11 cellular contexts compared by ENCODE assay signal in genomic region chr6:33198159-33198852, GRCh38. TPM values are rescaled to one million over a fixed set of nuclear protein-coding genes. Genes with fewer than 3 reads are reported as not detected.
DNase-seq lines count a peak whose midpoint lies in the region; ATAC-seq and TF ChIP-seq lines count a peak whose summit lies in the region.
"Had no signal": no experiment of that assay in that cellular context is flagged by ENCODE, and none has a peak within 500 bp of the region (broad histone marks: within the 10 kb centered on the region; RNA-seq: fewer than 3 reads in every experiment).

No MANE protein-coding gene starts in this region.

- H3K9me3 ChIP-seq in T-helper 17 cell (ENCODE audit: control insufficient read depth, low read length, poor library complexity, severe bottlenecking) (no peaks in the 10 kb centered on the region), spleen (no peaks in the 10 kb centered on the region), MG63 (no peaks in the 10 kb centered on the region)

- CTCF ChIA-PET in activated CD8-positive, alpha-beta memory T cell treated with anti-CD3 and anti-CD28 coated beads, Interleukin-2, amount 10 ng/mL, durations not matched to agents 7 days and 5 days (lab: Charles Lee), result interaction anchor here (0.8 to 4.2 kb wide), 20 partner anchors 9 to 235 kb away, joined by 3 to 46 read pairs (median 4); partner anchors contain the start of gene RING1

- peaks cover 51% of the 10 kb centered on the region for H3K4me1 Mint-ChIP-seq in activated CD8-positive, alpha-beta memory T cell treated with anti-CD3 and anti-CD28 coated beads, Interleukin-2, amount 10 ng/mL, durations not matched to agents 7 days and 5 days
- H3K4me1 Mint-ChIP-seq in T-helper 17 cell, result peaks cover 59% of the 10 kb centered on the region

- DNase-seq in activated CD8-positive, alpha-beta memory T cell treated with anti-CD3 and anti-CD28 coated beads, Interleukin-2, amount 10 ng/mL, durations not matched to agents 7 days and 5 days, result no peak
- DNase-seq in activated CD8-positive, alpha-beta memory T cell treated with anti-CD3 and anti-CD28 coated beads for 24 hours, result no peak
- DNase-seq in T-helper 17 cell, result no peak
- no peak for DNase-seq in fibroblast of the aortic adventitia (ENCODE audit: low read depth)
- peak; percentile 72 for DNase-seq in spleen
- no peak for DNase-seq in medulla oblongata (ENCODE audit: extremely low spot score)
- no peak for DNase-seq in MG63
- no peak for DNase-seq in lower leg skin (ENCODE audit: low spot score in 2 of 2)
- DNase-seq: activated CD8-positive, alpha-beta memory T cell treated with anti-CD3 and anti-CD28 coated beads, Interleukin-2, amount 50 U/mL, for 48 hours; cortex of kidney had no signal

- no peaks in the 10 kb centered on the region for H3K9me3 Mint-ChIP-seq in activated CD8-positive, alpha-beta memory T cell treated with anti-CD3 and anti-CD28 coated beads, Interleukin-2, amount 10 ng/mL, durations not matched to agents 7 days and 5 days (ENCODE audit: low read depth)

- TF ChIP-seq POLR2A in spleen (IDR thresholded peaks at IDR 0.05) (no peak), lower leg skin (IDR thresholded peaks at IDR 0.05) (no peak)

- TF ChIP-seq CTCF in fibroblast of the aortic adventitia (IDR thresholded peaks at IDR 0.05; ENCODE audit: insufficient read depth, low read length), result no peak
- TF ChIP-seq CTCF in spleen (IDR thresholded peaks at IDR 0.05 in 8 of 11, conservative IDR thresholded peaks at IDR 0.05 in 3 of 11), result no peak
- TF ChIP-seq CTCF in lower leg skin (IDR thresholded peaks at IDR 0.05), result peak in 1 of 3 donors; percentile 65

- peaks cover 0 to 68% (median 49%) of the 10 kb centered on the region in 6 donors for H3K36me3 ChIP-seq in spleen
- H3K36me3 ChIP-seq in MG63, result peaks cover 84% of the 10 kb centered on the region

- ATAC-seq in activated CD8-positive, alpha-beta memory T cell treated with anti-CD3 and anti-CD28 coated beads, Interleukin-2, amount 10 ng/mL, durations not matched to agents 7 days and 5 days, result no peak
- no peak for ATAC-seq in T-helper 17 cell

- intact Hi-C loops in spleen (cut with DNase I; ENCODE audit: low total_unique reads), result no loop called here
- intact Hi-C loops in lower leg skin (cut with DNase I; ENCODE audit: low total_unique reads), result no loop called here

- peaks cover 22 to 76% (median 55%) of the 10 kb centered on the region in 6 donors for H3K4me1 ChIP-seq in spleen

- H3K27me3 Mint-ChIP-seq in activated CD8-positive, alpha-beta memory T cell treated with anti-CD3 and anti-CD28 coated beads, Interleukin-2, amount 10 ng/mL, durations not matched to agents 7 days and 5 days, result peaks cover 3% of the 10 kb centered on the region
- no peaks in the 10 kb centered on the region for H3K27me3 Mint-ChIP-seq in T-helper 17 cell

- peak overlapping the region in 1 of 8 donors; percentile 39 for H3K27ac ChIP-seq in spleen
- H3K27ac ChIP-seq: SK-N-MC had no signal

- H3K27me3 ChIP-seq in spleen (replicated peaks in 1 of 7) (peaks cover 0 to 3% (median 0%) of the 10 kb centered on the region in 7 donors), MG63 (no peaks in the 10 kb centered on the region)

- peak overlapping the region; percentile 99 for H3K4me3 Mint-ChIP-seq in activated CD8-positive, alpha-beta memory T cell treated with anti-CD3 and anti-CD28 coated beads, Interleukin-2, amount 10 ng/mL, durations not matched to agents 7 days and 5 days
- H3K4me3 Mint-ChIP-seq in T-helper 17 cell, result peak overlapping the region; percentile 99

- H3K36me3 Mint-ChIP-seq in activated CD8-positive, alpha-beta memory T cell treated with anti-CD3 and anti-CD28 coated beads, Interleukin-2, amount 10 ng/mL, durations not matched to agents 7 days and 5 days, result peaks cover 51% of the 10 kb centered on the region
- H3K36me3 Mint-ChIP-seq in T-helper 17 cell (ENCODE audit: low read depth), result peaks cover 8% of the 10 kb centered on the region

- 78 to 85% (median 82%) methylated on average over 6 of the region's 6 CpGs for WGBS in spleen, 5 donors
- WGBS in lower leg skin, 2 donors, result 70 to 80% methylated on average over 6 of the region's 6 CpGs

- H3K27ac Mint-ChIP-seq in activated CD8-positive, alpha-beta memory T cell treated with anti-CD3 and anti-CD28 coated beads, Interleukin-2, amount 10 ng/mL, durations not matched to agents 7 days and 5 days, result peak overlapping the region; percentile 75
- peak overlapping the region; percentile 99 for H3K27ac Mint-ChIP-seq in T-helper 17 cell

- H3K4me3 ChIP-seq in fibroblast of the aortic adventitia (ENCODE audit: low read depth, low read length) (peak overlapping the region; percentile 22), spleen (peak overlapping the region in 1 of 8 donors; percentile 20), MG63 (no peak overlapping the region), lower leg skin (ENCODE audit: low read depth, poor library complexity, severe bottlenecking) (no peak overlapping the region)

RNA-seq across cellular contexts. Expression of gene RXRB, which starts 2.2 kb away (rescaled TPM):
- 10 to 100 TPM; 36.0 to 38.9 TPM for total RNA-seq in activated CD8-positive, alpha-beta memory T cell treated with anti-CD3 and anti-CD28 coated beads, Interleukin-2, amount 10 ng/mL, durations not matched to agents 7 days and 5 days
- 10 to 100 TPM; 51.0 to 64.4 TPM for total RNA-seq in T-helper 17 cell
- total RNA-seq in fibroblast of the aortic adventitia (ENCODE audit: low replicate concordance), result 11.1 and 22.6 TPM in 2 replicates
- total RNA-seq in spleen, result 10 to 100 TPM; 30.9 to 66.8 (median 54.2) TPM
- 10 to 100 TPM; 29.1 to 72.4 (median 53.0) TPM for polyA plus RNA-seq in spleen
- total RNA-seq in MG63 (2014; rRNA removed; shearing (Covaris generic); ENCODE audit: low replicate concordance), result 43.6 and 58.8 TPM in 2 replicates
- 10 to 100 TPM; 17.8 to 27.3 (median 24.9) TPM for total RNA-seq in lower leg skin

RNA-seq across cellular contexts. Expression of gene SLC39A7, which starts 2.4 kb away (rescaled TPM):
- 10 to 100 TPM; 50.1 to 63.9 TPM for total RNA-seq in activated CD8-positive, alpha-beta memory T cell treated with anti-CD3 and anti-CD28 coated beads, Interleukin-2, amount 10 ng/mL, durations not matched to agents 7 days and 5 days
- total RNA-seq in T-helper 17 cell, result 10 to 100 TPM; 22.4 to 25.8 TPM
- 71.3 and 121 TPM in 2 replicates for total RNA-seq in fibroblast of the aortic adventitia (ENCODE audit: low replicate concordance)
- 10 to 100 TPM; 42.8 to 58.7 (median 48.8) TPM for total RNA-seq in spleen
- polyA plus RNA-seq in spleen, result 10 to 100 TPM; 28.8 to 42.3 (median 33.8) TPM
- 397 and 459 TPM in 2 replicates for total RNA-seq in MG63 (2014; rRNA removed; shearing (Covaris generic); ENCODE audit: low replicate concordance)
- total RNA-seq in lower leg skin, result 10 to 100 TPM; 35.4 to 52.7 (median 39.1) TPM

RNA-seq across cellular contexts. Expression of gene COL11A2, which starts 6.0 kb away (rescaled TPM):
- under 1 TPM; 0.77 to 0.79 TPM for total RNA-seq in activated CD8-positive, alpha-beta memory T cell treated with anti-CD3 and anti-CD28 coated beads, Interleukin-2, amount 10 ng/mL, durations not matched to agents 7 days and 5 days
- total RNA-seq in T-helper 17 cell, result under 1 TPM; 0.52 to 0.89 TPM
- total RNA-seq in fibroblast of the aortic adventitia (ENCODE audit: low replicate concordance), result 0.09 and 0.74 TPM in 2 replicates
- total RNA-seq in spleen, result 1 to 10 TPM in 6 of 7 donors, under 1 TPM in 1; 0.79 to 2.4 (median 1.3) TPM
- polyA plus RNA-seq in spleen, result 1 to 10 TPM in 2 of 3 donors, under 1 TPM in 1; 0.68 to 2.2 (median 1.8) TPM
- 0.99 and 2.6 TPM in 2 replicates for total RNA-seq in MG63 (2014; rRNA removed; shearing (Covaris generic); ENCODE audit: low replicate concordance)
- total RNA-seq in lower leg skin, result under 1 TPM; 0.16 to 0.30 (median 0.28) TPM

RNA-seq across cellular contexts. Expression of gene HSD17B8, which starts 6.1 kb away (rescaled TPM):
- total RNA-seq in activated CD8-positive, alpha-beta memory T cell treated with anti-CD3 and anti-CD28 coated beads, Interleukin-2, amount 10 ng/mL, durations not matched to agents 7 days and 5 days, result 10 to 100 TPM; 18.6 to 20.9 TPM
- total RNA-seq in T-helper 17 cell, result 10 to 100 TPM in 1 of 2 donors, 1 to 10 TPM in 1; 7.6 to 11.9 TPM
- 2.6 and 4.2 TPM in 2 replicates for total RNA-seq in fibroblast of the aortic adventitia (ENCODE audit: low replicate concordance)
- total RNA-seq in spleen, result 10 to 100 TPM in 5 of 7 donors, 1 to 10 TPM in 2; 8.7 to 20.1 (median 14.9) TPM
- 10 to 100 TPM; 15.8 to 24.1 (median 16.5) TPM for polyA plus RNA-seq in spleen
- not detected in 2 replicates for total RNA-seq in MG63 (2014; rRNA removed; shearing (Covaris generic); ENCODE audit: low replicate concordance)
- total RNA-seq in lower leg skin, result 10 to 100 TPM; 39.3 to 49.5 (median 41.8) TPM

RNA-seq across cellular contexts. Expression of gene RING1, which starts 10.0 kb away (rescaled TPM):
- 10 to 100 TPM; 32.6 to 37.8 TPM for total RNA-seq in activated CD8-positive, alpha-beta memory T cell treated with anti-CD3 and anti-CD28 coated beads, Interleukin-2, amount 10 ng/mL, durations not matched to agents 7 days and 5 days
- total RNA-seq in T-helper 17 cell (10 to 100 TPM; 27.9 to 28.2 TPM), fibroblast of the aortic adventitia (ENCODE audit: low replicate concordance) (28.9 and 46.9 TPM in 2 replicates), spleen (10 to 100 TPM; 13.4 to 37.8 (median 29.6) TPM), lower leg skin (10 to 100 TPM; 10.0 to 22.1 (median 13.7) TPM)
- 10 to 100 TPM; 29.2 to 42.3 (median 32.5) TPM for polyA plus RNA-seq in spleen
- 77.7 and 171 TPM in 2 replicates for total RNA-seq in MG63 (2014; rRNA removed; shearing (Covaris generic); ENCODE audit: low replicate concordance)
